Comparison of ENCODE assay signal across 14 cellular contexts in the genomic region with DNA sequence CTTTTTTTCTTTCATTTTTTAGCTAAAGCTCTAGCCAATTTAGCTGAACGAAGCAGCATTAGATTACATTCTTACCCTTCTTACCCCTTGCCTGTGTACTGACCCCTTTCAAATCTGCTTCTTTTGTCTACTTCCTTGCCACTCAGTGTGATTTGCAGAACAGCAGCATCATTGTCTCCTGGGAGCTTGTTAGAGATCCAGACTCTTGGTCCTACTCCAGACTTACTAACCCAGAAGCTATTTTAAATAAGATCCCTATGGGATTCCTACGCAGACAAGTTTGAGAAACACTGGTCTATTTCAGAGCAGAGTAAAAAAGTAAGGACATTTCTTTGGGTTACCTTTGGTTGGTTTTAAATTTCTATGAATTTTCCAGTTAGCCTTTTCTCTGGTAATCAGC. TPM values are rescaled to one million over a fixed set of nuclear protein-coding genes. Genes with fewer than 3 reads are reported as not detected.
DNase-seq lines count a peak whose midpoint lies in the region; ATAC-seq, FAIRE-seq and TF ChIP-seq lines count a peak whose summit lies in the region.
"Had no signal": no experiment of that assay in that cellular context is flagged by ENCODE, and none has a peak within 500 bp of the region (broad histone marks: within the 10 kb centered on the region; RNA-seq: fewer than 3 reads in every experiment).

No MANE protein-coding gene starts in this region.

- H3K4me3 ChIP-seq in fibroblast of the aortic adventitia (ENCODE audit: low read depth, low read length): no peak overlapping the region
- no peak overlapping the region for H3K4me3 ChIP-seq in neuronal stem cell (ENCODE audit: low read length in 2 of 2)
- no peak overlapping the region for H3K4me3 ChIP-seq in tibial nerve

- WGBS in neuronal stem cell (ENCODE audit: extremely low coverage in 2 of 2, insufficient read length in 2 of 2, insufficient replicate concordance in 1 of 2), 2 donors: no CpG with 5 or more reads among the region's 2 CpGs
- 21 to 27% methylated on average over 2 of the region's 2 CpGs for WGBS in tibial nerve, 2 donors

- no peak for ATAC-seq in GM21381 (IDR thresholded peaks at IDR 0.05; ENCODE audit: unreplicated experiment)
- ATAC-seq: stimulated activated naive CD8-positive, alpha-beta T cell treated with anti-CD3 and anti-CD28 coated beads, Interleukin-15, Interleukin-2, amounts not matched to agents 100 U/mL and 50 U/mL, for 24 hours had no signal

- DNase-seq in AG20443 (ENCODE audit: low spot score): peak; percentile 56
- DNase-seq in NCI-H69 (lab: John Stamatoyannopoulos, UW): peak; percentile 21
- DNase-seq in fibroblast of the aortic adventitia (ENCODE audit: low read depth): peak; percentile 89
- DNase-seq in neuronal stem cell (ENCODE audit: low spot score): peak; percentile 67
- no peak for DNase-seq in tibial nerve (ENCODE audit: low spot score in 2 of 2)
- DNase-seq in NCI-H1105 treated with DMSO at 0.1 percent for 48 hours (lab: John Stamatoyannopoulos, UW): no peak
- no peak for DNase-seq in GM12892 (ENCODE audit: insufficient read length)
- DNase-seq: activated CD4-positive, alpha-beta memory T cell treated with anti-CD3 and anti-CD28 coated beads for 36 hours; activated effector memory CD4-positive, alpha-beta T cell treated with anti-CD3 and anti-CD28 coated beads, Interleukin-2, amount 50 U/mL, for 16 hours; CD4-positive, CD25-positive, alpha-beta regulatory T cell; NCI-H1930; stimulated activated naive CD8-positive, alpha-beta T cell treated with anti-CD3 and anti-CD28 coated beads, Interleukin-15, Interleukin-2, amounts not matched to agents 100 U/mL and 50 U/mL, for 24 hours had no signal

- no peak overlapping the region for H2BK12ac ChIP-seq in neuronal stem cell (ENCODE audit: low read length)

- H3K23ac ChIP-seq in neuronal stem cell (ENCODE audit: low read depth, low read length, poor library complexity): no peak overlapping the region

- no peak overlapping the region for H2BK5ac ChIP-seq in neuronal stem cell (ENCODE audit: low read length)

- no peak overlapping the region for H3K18ac ChIP-seq in neuronal stem cell (ENCODE audit: low read length)

- TF ChIP-seq EP300 in tibial nerve (IDR thresholded peaks at IDR 0.05): no peak

- H3K4me2 ChIP-seq in neuronal stem cell (ENCODE audit: insufficient read depth, low read length, poor library complexity, severe bottlenecking): no peak overlapping the region

- no peak overlapping the region for H3K14ac ChIP-seq in neuronal stem cell (ENCODE audit: low read length)

- peaks cover 1 to 6% of the 10 kb centered on the region in 2 donors for H3K4me1 ChIP-seq in neuronal stem cell (ENCODE audit: control insufficient read depth in 2 of 2, insufficient read depth in 1 of 2, low read depth in 1 of 2, low read length in 2 of 2)
- H3K4me1 ChIP-seq in tibial nerve: peaks cover 0 to 9% (median 0%) of the 10 kb centered on the region in 4 donors

- H3K27me3 ChIP-seq in neuronal stem cell (ENCODE audit: control insufficient read depth in 3 of 3, insufficient read depth in 3 of 3, low read depth in 1 of 3, low read length in 3 of 3): no peaks in the 10 kb centered on the region
- H3K27me3 ChIP-seq in tibial nerve: no peaks in the 10 kb centered on the region

- no peak overlapping the region for H3K9ac ChIP-seq in neuronal stem cell (ENCODE audit: low read depth, low read length, poor library complexity)

- no peak for TF ChIP-seq CTCF in fibroblast of the aortic adventitia (IDR thresholded peaks at IDR 0.05; ENCODE audit: insufficient read depth, low read length)
- no peak for TF ChIP-seq CTCF in tibial nerve (IDR thresholded peaks at IDR 0.05)

- peak overlapping the region; percentile 72 for H3K27ac ChIP-seq in neuronal stem cell (replicated peaks; ENCODE audit: low read length)
- H3K27ac ChIP-seq in tibial nerve: peak overlapping the region in 2 of 4 donors; percentile 34 to 62

- H3K79me1 ChIP-seq in neuronal stem cell (ENCODE audit: low read depth, low read length): no peaks in the 10 kb centered on the region

- FAIRE-seq in GM12892 (lab: Jason Lieb, UNC): no peak
- FAIRE-seq: G401.6 had no signal

- H2BK120ac ChIP-seq in neuronal stem cell (ENCODE audit: low read depth, low read length): no peak overlapping the region

- no peak overlapping the region for H4K91ac ChIP-seq in neuronal stem cell (ENCODE audit: low read depth, low read length, poor library complexity)

- TF ChIP-seq POLR2A in tibial nerve (IDR thresholded peaks at IDR 0.05) (no peak), GM12892 (IDR thresholded peaks at IDR 0.05; ENCODE audit: low read depth, low read length) (no peak)

- H2AK5ac ChIP-seq in neuronal stem cell (ENCODE audit: low read depth, low read length): no peak overlapping the region

- no peak overlapping the region for H4K8ac ChIP-seq in neuronal stem cell (ENCODE audit: low read depth, low read length)

- peak overlapping the region; percentile 63 for H2AFZ ChIP-seq in neuronal stem cell (ENCODE audit: low read length)

- no peak overlapping the region for H2BK15ac ChIP-seq in neuronal stem cell (ENCODE audit: low read length)

- H3K36me3 ChIP-seq in neuronal stem cell (replicated peaks in 1 of 2; ENCODE audit: control insufficient read depth in 2 of 2, insufficient read depth in 2 of 2, low read length in 2 of 2): no peaks in the 10 kb centered on the region
- no peaks in the 10 kb centered on the region for H3K36me3 ChIP-seq in tibial nerve

- H3K9me3 ChIP-seq in neuronal stem cell (replicated peaks in 1 of 2; ENCODE audit: control insufficient read depth in 2 of 2, insufficient read depth in 1 of 2, low read depth in 1 of 2, low read length in 2 of 2) (no peaks in the 10 kb centered on the region), tibial nerve (no peaks in the 10 kb centered on the region)

- H3K4ac ChIP-seq in neuronal stem cell (ENCODE audit: low read length): no peak overlapping the region

RNA-seq across cellular contexts. Expression of gene LRRC39, which starts 13.8 kb away (rescaled TPM):
- total RNA-seq in fibroblast of the aortic adventitia (ENCODE audit: low replicate concordance) (0.36 and 3.7 TPM in 2 replicates), tibial nerve (1 to 10 TPM in 2 of 4 donors, under 1 TPM in 2; 0.39 to 7.5 (median 1.5) TPM)
- polyA plus RNA-seq in neuronal stem cell (2013, experiment 1 of 2): 0.77 TPM
- 0.66 TPM for polyA plus RNA-seq in neuronal stem cell (2013, experiment 2 of 2)
- 0.72 TPM for polyA plus RNA-seq in GM12892 (2012; ENCODE audit: missing spikeins)
- polyA plus RNA-seq: CD4-positive, CD25-positive, alpha-beta regulatory T cell had no signal

RNA-seq across cellular contexts. Expression of gene TRMT13, which starts 31.3 kb away (rescaled TPM):
- total RNA-seq in fibroblast of the aortic adventitia (ENCODE audit: low replicate concordance): 7.0 and 15.0 TPM in 2 replicates
- polyA plus RNA-seq in neuronal stem cell (2013, experiment 1 of 2): 10.6 TPM
- polyA plus RNA-seq in neuronal stem cell (2013, experiment 2 of 2): 11.3 TPM
- total RNA-seq in tibial nerve: 10 to 100 TPM; 10.2 to 33.0 (median 16.2) TPM
- polyA plus RNA-seq in GM12892 (2012; ENCODE audit: missing spikeins): 13.1 TPM

RNA-seq across cellular contexts. Expression of gene SASS6, which starts 31.5 kb away (rescaled TPM):
- total RNA-seq in fibroblast of the aortic adventitia (ENCODE audit: low replicate concordance) (0.74 and 9.5 TPM in 2 replicates), tibial nerve (1 to 10 TPM; 1.8 to 3.9 (median 2.7) TPM)
- polyA plus RNA-seq in neuronal stem cell (2013, experiment 1 of 2): 9.5 TPM
- 10.0 TPM for polyA plus RNA-seq in neuronal stem cell (2013, experiment 2 of 2)
- 8.1 TPM for polyA plus RNA-seq in GM12892 (2012; ENCODE audit: missing spikeins)

Comparison
In these comparisons a context has a peak if more than half of its experiments do, and no peak if none do; other contexts are left out.
1. DNase-seq: peak in AG20443 (single experiment), NCI-H69 (single experiment), fibroblast of the aortic adventitia (single experiment) and neuronal stem cell (single experiment); none in tibial nerve (0 of 2), NCI-H1105 treated with DMSO at 0.1 percent for 48 hours (single experiment) and GM12892 (single experiment).